In the genomic region with DNA sequence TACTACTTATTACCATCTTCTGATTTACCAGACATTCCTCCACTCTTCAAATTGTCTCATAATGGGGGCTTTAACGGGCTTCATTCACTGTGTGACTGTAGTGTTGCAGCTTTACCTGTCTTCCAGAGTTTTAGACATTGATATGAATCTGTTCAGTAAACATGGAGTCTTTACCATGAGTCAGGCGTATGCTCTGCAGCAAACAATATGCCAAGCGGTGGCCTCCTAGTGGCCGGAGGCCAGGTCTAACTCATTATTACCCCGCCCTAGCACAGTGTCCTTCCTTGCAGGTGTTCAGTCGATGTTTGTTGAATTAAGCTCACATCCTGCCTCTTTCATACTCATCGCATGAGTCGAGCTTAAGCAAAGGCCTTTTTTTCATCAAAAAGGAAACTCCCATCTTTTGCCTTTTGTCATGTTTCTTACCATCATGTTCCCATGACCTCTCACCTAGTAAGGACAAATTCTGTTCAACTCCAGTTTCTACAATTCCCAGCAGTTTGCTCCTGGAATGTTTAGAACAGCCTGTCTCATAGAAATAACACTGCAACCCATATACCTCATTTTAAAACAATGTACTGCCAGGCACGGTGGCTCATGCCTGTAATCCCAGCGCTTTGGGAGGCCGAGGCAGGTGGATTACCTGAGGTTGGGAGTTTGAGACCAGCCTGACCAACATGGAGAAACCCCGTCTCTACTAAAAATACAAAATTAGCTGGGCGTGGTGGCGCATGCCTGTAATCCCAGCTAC, we compare ENCODE assay signal across 8 cellular contexts. TPM values are rescaled to one million over a fixed set of nuclear protein-coding genes. Genes with fewer than 3 reads are reported as not detected.
DNase-seq lines count a peak whose midpoint lies in the region; ATAC-seq, FAIRE-seq and TF ChIP-seq lines count a peak whose summit lies in the region.

No MANE protein-coding gene starts in this region.

- no peaks in the 10 kb centered on the region for H3K27me3 Mint-ChIP-seq in activated CD4-positive, alpha-beta memory T cell treated with anti-CD3 and anti-CD28 coated beads for 36 hours

- peak; percentile 47 for TF ChIP-seq EP300 in esophagus muscularis mucosa (IDR thresholded peaks at IDR 0.05)

- FAIRE-seq in pancreas (lab: Jason Lieb, UNC), result no peak

- H3K4me1 Mint-ChIP-seq in activated CD4-positive, alpha-beta memory T cell treated with anti-CD3 and anti-CD28 coated beads for 36 hours (ENCODE audit: low read depth), result peaks cover 48% of the 10 kb centered on the region

- intact Hi-C loops in activated CD4-positive, alpha-beta memory T cell treated with anti-CD3 and anti-CD28 coated beads for 36 hours (cut with micrococcal nuclease), result loop anchor here (1.0 kb wide), 3 partner anchors 10 to 100 kb away; no protein-coding TSS in a partner anchor
- intact Hi-C loops in esophagus muscularis mucosa (cut with DNase I), result no loop called here
- intact Hi-C loops in pancreas (cut with DNase I), result no loop called here

- no peaks in the 10 kb centered on the region for H3K9me3 ChIP-seq in esophagus muscularis mucosa
- H3K9me3 ChIP-seq in pancreas, result no peaks in the 10 kb centered on the region

- WGBS in esophagus muscularis mucosa, result 74% methylated on average over 14 of the region's 14 CpGs
- 55 to 58% methylated on average over 14 of the region's 14 CpGs for WGBS in pancreas, 2 donors

- H3K27ac ChIP-seq in esophagus muscularis mucosa (replicated peaks in 1 of 4) (peak overlapping the region; percentile 75 to 81 (median 78)), pancreas (peak overlapping the region; percentile 23 to 69 (median 48))

- H3K27me3 ChIP-seq in esophagus muscularis mucosa, result no peaks in the 10 kb centered on the region
- no peaks in the 10 kb centered on the region for H3K27me3 ChIP-seq in pancreas

- H3K4me3 Mint-ChIP-seq in activated CD4-positive, alpha-beta memory T cell treated with anti-CD3 and anti-CD28 coated beads for 36 hours, result peak overlapping the region; percentile 12

- H3K4me1 ChIP-seq in esophagus muscularis mucosa (peaks cover 18 to 53% (median 38%) of the 10 kb centered on the region in 4 donors), pancreas (peaks cover 27 to 84% (median 41%) of the 10 kb centered on the region in 3 donors)

- peak; percentile 12 for TF ChIP-seq POLR2A in esophagus muscularis mucosa (IDR thresholded peaks at IDR 0.05; ENCODE audit: low read depth)

- CTCF ChIA-PET in activated CD4-positive, alpha-beta memory T cell treated with anti-CD3 and anti-CD28 coated beads for 36 hours (lab: Charles Lee), result interaction anchor here (0.7 to 1.7 kb wide), 11 partner anchors 16 to 119 kb away, joined by 3 to 10 read pairs (median 3); no protein-coding TSS in a partner anchor

- no peaks in the 10 kb centered on the region for H3K36me3 ChIP-seq in esophagus muscularis mucosa
- H3K36me3 ChIP-seq in pancreas, result no peaks in the 10 kb centered on the region

- H3K27ac Mint-ChIP-seq in activated CD4-positive, alpha-beta memory T cell treated with anti-CD3 and anti-CD28 coated beads for 36 hours, result peak overlapping the region; percentile 84

- DNase-seq in NCI-H82 (lab: John Stamatoyannopoulos, UW) (peak; percentile 45), NCI-H82 treated with DMSO at 0.1 percent for 48 hours (lab: John Stamatoyannopoulos, UW; ENCODE audit: unreplicated experiment) (no peak), NCI-H2029 treated with DMSO at 0.1 percent for 48 hours (lab: John Stamatoyannopoulos, UW) (peak; percentile 33), esophagus muscularis mucosa (ENCODE audit: extremely low spot score) (no peak), pancreas (peak in 5 of 6 donors; percentile 71 to 89 (median 78))
- peak; percentile 84 for DNase-seq in activated CD4-positive, alpha-beta memory T cell treated with anti-CD3 and anti-CD28 coated beads for 36 hours
- DNase-seq in stimulated activated CD8-positive, alpha-beta memory T cell treated with anti-CD3 and anti-CD28 coated beads, Interleukin-4, amount 100 ng/mL, for 48 hours, result no peak

- H3K9me3 Mint-ChIP-seq in activated CD4-positive, alpha-beta memory T cell treated with anti-CD3 and anti-CD28 coated beads for 36 hours, result peaks cover 2% of the 10 kb centered on the region

- ATAC-seq in pancreas (peak; percentile 65 to 81 (median 72)), GM19035 (IDR thresholded peaks at IDR 0.05; ENCODE audit: unreplicated experiment) (no peak)

- H3K4me3 ChIP-seq in esophagus muscularis mucosa (no peak overlapping the region), pancreas (no peak overlapping the region)

- H3K36me3 Mint-ChIP-seq in activated CD4-positive, alpha-beta memory T cell treated with anti-CD3 and anti-CD28 coated beads for 36 hours, result peaks cover 2% of the 10 kb centered on the region

- TF ChIP-seq CTCF in esophagus muscularis mucosa (IDR thresholded peaks at IDR 0.05) (peak in 2 of 3 experiments; percentile 8 to 27), pancreas (IDR thresholded peaks at IDR 0.05) (peak in 2 of 4 donors; percentile 41 to 44)

- POLR2A ChIA-PET in activated CD4-positive, alpha-beta memory T cell treated with anti-CD3 and anti-CD28 coated beads for 36 hours (lab: Charles Lee), result interaction anchor here (0.6 to 2.7 kb wide), 6 partner anchors 10 to 101 kb away, joined by 3 to 10 read pairs (median 4); no protein-coding TSS in a partner anchor

RNA-seq across cellular contexts. Expression of gene TUBD1, which starts 39.4 kb away (rescaled TPM):
- total RNA-seq in activated CD4-positive, alpha-beta memory T cell treated with anti-CD3 and anti-CD28 coated beads for 36 hours, result 10 to 100 TPM; 11.0 to 12.7 TPM
- 10 to 100 TPM in 1 of 4 donors, 1 to 10 TPM in 3; 5.6 to 10.4 (median 7.0) TPM for total RNA-seq in esophagus muscularis mucosa
- total RNA-seq in pancreas, result 1 to 10 TPM; 3.4 to 8.5 (median 6.4) TPM
- polyA plus RNA-seq in pancreas, result 1 to 10 TPM; 6.7 to 8.4 TPM

RNA-seq across cellular contexts. Expression of gene RPS6KB1, which starts 39.6 kb away (rescaled TPM):
- 10 to 100 TPM; 41.6 to 44.8 TPM for total RNA-seq in activated CD4-positive, alpha-beta memory T cell treated with anti-CD3 and anti-CD28 coated beads for 36 hours
- total RNA-seq in esophagus muscularis mucosa, result 10 to 100 TPM; 26.6 to 45.2 (median 33.4) TPM
- 10 to 100 TPM; 19.2 to 24.5 (median 21.3) TPM for total RNA-seq in pancreas
- 10 to 100 TPM in 1 of 2 donors, 1 to 10 TPM in 1; 10.0 to 12.3 TPM for polyA plus RNA-seq in pancreas

Comparison
In these comparisons a context has a peak if more than half of its experiments do, and no peak if none do; other contexts are left out.
1. DNase-seq: peak in NCI-H82 (single experiment), NCI-H2029 treated with DMSO at 0.1 percent for 48 hours (single experiment), activated CD4-positive, alpha-beta memory T cell treated with anti-CD3 and anti-CD28 coated beads for 36 hours (single experiment) and pancreas (5 of 6); none in NCI-H82 treated with DMSO at 0.1 percent for 48 hours (single experiment), esophagus muscularis mucosa (single experiment) and stimulated activated CD8-positive, alpha-beta memory T cell treated with anti-CD3 and anti-CD28 coated beads, Interleukin-4, amount 100 ng/mL, for 48 hours (single experiment).